3 cellular contexts compared by ENCODE assay signal in genomic region chr18:50169149-50169548, GRCh38.
TF ChIP-seq lines count a peak whose summit lies in the region.

No MANE protein-coding gene starts in this region.

TF ChIP-seq in HepG2, 621 proteins besides CTCF, POLR2A, EP300 and RAD21:
- no peak for TF ChIP-seq ZFP41 (CRISPR knock-in tag; IDR thresholded peaks at IDR 0.05; ENCODE audit: borderline replicate concordance)
- 0 out of 2 replicates have a peak, but pooled peaks have one; percentile 30 for TF ChIP-seq MAFF (IDR thresholded peaks at IDR 0.05; ENCODE audit: low read depth, low read length)
- no peak for TF ChIP-seq KMT2B (CRISPR knock-in tag; IDR thresholded peaks at IDR 0.05)
- no peak for TF ChIP-seq ONECUT2 (CRISPR knock-in tag; IDR thresholded peaks at IDR 0.05)
- peak; percentile 49 to 66 for TF ChIP-seq MAFK (conservative IDR thresholded peaks at IDR 0.05 in 1 of 2, IDR thresholded peaks at IDR 0.05 in 1 of 2; ENCODE audit: low read length in 2 of 2)
- no peak for TF ChIP-seq ZNF264 (CRISPR knock-in tag; IDR thresholded peaks at IDR 0.05)
- no peak for TF ChIP-seq SALL2 (CRISPR knock-in tag; IDR thresholded peaks at IDR 0.05)
- peak; percentile 56; the same call in 1 of the 2 replicates for TF ChIP-seq NFE2L2 (IDR thresholded peaks at IDR 0.05; ENCODE audit: low read length)
- TF ChIP-seq ZNF430 (CRISPR knock-in tag; IDR thresholded peaks at IDR 0.05): no peak

TF ChIP-seq in A549, 52 proteins besides CTCF, POLR2A, EP300 and RAD21:
- TF ChIP-seq FOSB (CRISPR knock-in tag; IDR thresholded peaks at IDR 0.05) (no peak), MAFK (IDR thresholded peaks at IDR 0.05; ENCODE audit: partially characterized antibody) (peak; percentile 44)

TF ChIP-seq in K562, 482 proteins besides CTCF, POLR2A, EP300 and RAD21:
- TF ChIP-seq NCOA4 (IDR thresholded peaks at IDR 0.05; ENCODE audit: partially characterized antibody): no peak
- peak; percentile 23; the same call in 1 of the 2 replicates for TF ChIP-seq MAFG (tag; conservative IDR thresholded peaks at IDR 0.05)
- TF ChIP-seq CREBBP (IDR thresholded peaks at IDR 0.05; ENCODE audit: low read depth, low read length): no peak
- no peak for TF ChIP-seq HOMEZ (CRISPR knock-in tag; IDR thresholded peaks at IDR 0.05)
- TF ChIP-seq RBM15 (IDR thresholded peaks at IDR 0.05; ENCODE audit: insufficient read depth, low read length): no peak
- TF ChIP-seq ZNF316 (IDR thresholded peaks at IDR 0.05): peak; percentile 51
- TF ChIP-seq MCM7 (IDR thresholded peaks at IDR 0.05): no peak
- no peak for TF ChIP-seq MCM3 (IDR thresholded peaks at IDR 0.05)
